ENCODE assay signal across 7 cellular contexts in the genomic region with DNA sequence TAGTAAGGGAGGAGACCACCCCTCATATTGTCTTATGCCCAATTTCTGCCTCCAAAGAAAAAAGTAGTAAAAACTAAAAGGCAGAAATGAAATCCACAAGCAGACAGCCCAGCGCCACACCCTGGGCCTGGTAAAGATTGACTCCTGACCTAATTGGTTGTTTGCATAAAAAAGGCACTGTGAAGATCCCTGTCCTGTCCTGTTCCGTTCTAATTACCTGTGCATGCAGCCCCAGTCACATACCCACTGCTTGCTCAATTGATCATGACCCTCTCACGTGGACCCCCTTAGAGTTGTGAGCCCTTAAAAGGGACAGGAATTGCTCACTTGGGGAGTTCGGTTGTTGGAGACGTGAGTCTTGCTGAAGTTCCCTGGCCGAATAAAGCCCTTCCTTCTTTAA. TPM values are rescaled to one million over a fixed set of nuclear protein-coding genes. Genes with fewer than 3 reads are reported as not detected.
DNase-seq lines count a peak whose midpoint lies in the region; ATAC-seq and TF ChIP-seq lines count a peak whose summit lies in the region.
"Not testable (repeated sequence)": the region's sequence is repeated elsewhere in the genome, so short reads cannot be mapped to it uniquely, and the experiment has no call there.

No MANE protein-coding gene starts in this region.

- not testable (repeated sequence) for H3T11ph ChIP-seq in H9 (ENCODE audit: low read length)

- H3K23ac ChIP-seq in H9 (ENCODE audit: insufficient read length, low read depth, low read length) = not testable (repeated sequence)

- H3K27ac Mint-ChIP-seq in H9 (peak overlapping the region; percentile 71 to 86 (median 74)), WTC11 (peak overlapping the region; percentile 42), natural killer cell (peak overlapping the region; percentile 100)
- H3K27ac Mint-ChIP-seq in activated T-helper 1 cell treated with anti-CD3 and anti-CD28 coated beads, Interleukin-12 subunit alpha, Interleukin-12 subunit beta, Interleukin-2, Interleukin-4 antibody, amounts not matched to agents 30 ng/mL and 10 ng/mL and 1 ng/mL, durations not matched to agents 14 hours and 24 hours and 36 hours = not testable (repeated sequence)
- peak overlapping the region; percentile 77 for H3K27ac Mint-ChIP-seq in stimulated activated naive B cell treated with anti-CD40 and anti-IgM and Interleukin-4, amounts not matched to agents 10 μg/mL and 1 μg/mL and 100 μg/mL, for 72 hours

- H3K4ac ChIP-seq in H9 (ENCODE audit: low read depth, low read length) = not testable (repeated sequence)

- H3K4me1 Mint-ChIP-seq in H9 (peaks cover 22 to 23% of the 10 kb centered on the region in 2 experiments), WTC11 (peaks cover 34% of the 10 kb centered on the region), natural killer cell (peaks cover 26% of the 10 kb centered on the region in 2 donors)
- peaks cover 28% of the 10 kb centered on the region for H3K4me1 Mint-ChIP-seq in activated T-helper 1 cell treated with anti-CD3 and anti-CD28 coated beads, Interleukin-12 subunit alpha, Interleukin-12 subunit beta, Interleukin-2, Interleukin-4 antibody, amounts not matched to agents 30 ng/mL and 10 ng/mL and 1 ng/mL, durations not matched to agents 14 hours and 24 hours and 36 hours (ENCODE audit: low read depth)
- H3K4me1 Mint-ChIP-seq in stimulated activated naive B cell treated with anti-CD40 and anti-IgM and Interleukin-4, amounts not matched to agents 10 μg/mL and 1 μg/mL and 100 μg/mL, for 72 hours = peaks cover 10 to 18% of the 10 kb centered on the region in 2 donors

- H3K9me3 ChIP-seq in H9 (ENCODE audit: control insufficient read depth, low read depth, low read length); breast epithelium; iPS-20b (ENCODE audit: insufficient read depth, low read depth, low read length): not testable (repeated sequence)

- H3K4me3 Mint-ChIP-seq in H9 = peak overlapping the region; percentile 6 to 65; a peak in 4 of 5 replicates
- H3K4me3 Mint-ChIP-seq in WTC11 = peak overlapping the region; percentile 97
- H3K4me3 Mint-ChIP-seq in activated T-helper 1 cell treated with anti-CD3 and anti-CD28 coated beads, Interleukin-12 subunit alpha, Interleukin-12 subunit beta, Interleukin-2, Interleukin-4 antibody, amounts not matched to agents 30 ng/mL and 10 ng/mL and 1 ng/mL, durations not matched to agents 14 hours and 24 hours and 36 hours = peak overlapping the region; percentile 45
- H3K4me3 Mint-ChIP-seq in natural killer cell; stimulated activated naive B cell treated with anti-CD40 and anti-IgM and Interleukin-4, amounts not matched to agents 10 μg/mL and 1 μg/mL and 100 μg/mL, for 72 hours: not testable (repeated sequence)

- H3K23me2 ChIP-seq in H9 (ENCODE audit: insufficient read length, low read depth, low read length, poor library complexity, severe bottlenecking) = peaks cover 11% of the 10 kb centered on the region

- POLR2A ChIA-PET in WTC11 (lab: Charles Lee) = not testable (repeated sequence)

- no CpG with 5 or more reads among the region's 6 CpGs for WGBS in H9 (ENCODE audit: extremely low coverage, insufficient read length, low lambda C conversion rate)

- not testable (repeated sequence) for H3K36me3 Mint-ChIP-seq in H9 (ENCODE audit: insufficient read depth in 1 of 3, low read depth in 3 of 3); WTC11; activated T-helper 1 cell treated with anti-CD3 and anti-CD28 coated beads, Interleukin-12 subunit alpha, Interleukin-12 subunit beta, Interleukin-2, Interleukin-4 antibody, amounts not matched to agents 30 ng/mL and 10 ng/mL and 1 ng/mL, durations not matched to agents 14 hours and 24 hours and 36 hours (ENCODE audit: low read depth); natural killer cell
- peaks cover 3 to 11% of the 10 kb centered on the region in 2 donors for H3K36me3 Mint-ChIP-seq in stimulated activated naive B cell treated with anti-CD40 and anti-IgM and Interleukin-4, amounts not matched to agents 10 μg/mL and 1 μg/mL and 100 μg/mL, for 72 hours

- H3K4me1 ChIP-seq in H9 (ENCODE audit: insufficient read depth, low read length) = not testable (repeated sequence)
- H3K4me1 ChIP-seq in breast epithelium = peaks cover 0 to 10% of the 10 kb centered on the region in 2 donors
- H3K4me1 ChIP-seq in iPS-20b (ENCODE audit: insufficient read depth, low read length) = peaks cover 15% of the 10 kb centered on the region; the same call in 1 of the 2 replicates

- not testable (repeated sequence) for H4K5ac ChIP-seq in H9 (ENCODE audit: insufficient read length, low read depth, low read length)

- H3K4me3 ChIP-seq in breast epithelium = not testable (repeated sequence)
- peak overlapping the region; percentile 96; the same call in 1 of the 2 replicates for H3K4me3 ChIP-seq in iPS-20b (ENCODE audit: low read length)

- H2BK20ac ChIP-seq in H9 (ENCODE audit: low read depth, low read length, poor library complexity, severe bottlenecking) = not testable (repeated sequence)

- H3K36me3 ChIP-seq in breast epithelium; iPS-20b (ENCODE audit: insufficient read depth, low read depth, low read length): not testable (repeated sequence)

- H2BK5ac ChIP-seq in H9 (ENCODE audit: insufficient read length, low read length) = not testable (repeated sequence)

- DNase-seq in H9 = peak; percentile 25
- not testable (repeated sequence) for DNase-seq in WTC11 (ENCODE audit: low spot score); activated T-helper 1 cell treated with anti-CD3 and anti-CD28 coated beads, Interleukin-12 subunit alpha, Interleukin-12 subunit beta, Interleukin-2, Interleukin-4 antibody, amounts not matched to agents 30 ng/mL and 10 ng/mL and 1 ng/mL, durations not matched to agents 14 hours and 24 hours and 36 hours (ENCODE audit: low spot score); breast epithelium (ENCODE audit: low spot score in 2 of 2); natural killer cell; stimulated activated naive B cell treated with anti-CD40 and anti-IgM and Interleukin-4, amounts not matched to agents 10 μg/mL and 1 μg/mL and 100 μg/mL, for 72 hours

- not testable (repeated sequence) for H3K27ac ChIP-seq in H9 (ENCODE audit: insufficient read length, low read depth, low read length); iPS-20b (ENCODE audit: low read length)
- H3K27ac ChIP-seq in breast epithelium = peak overlapping the region; percentile 93 to 99

- not testable (repeated sequence) for H4K20me1 ChIP-seq in H9 (ENCODE audit: control insufficient read depth, insufficient read depth, insufficient read length)

- not testable (repeated sequence) for H4K91ac ChIP-seq in H9 (ENCODE audit: insufficient read length, low read depth, low read length)

- not testable (repeated sequence) for H2AFZ ChIP-seq in H9 (ENCODE audit: low read length)

- not testable (repeated sequence) for H4K8ac ChIP-seq in H9 (replicated peaks; ENCODE audit: insufficient read length, low read depth, low read length)

- not testable (repeated sequence) for H2BK12ac ChIP-seq in H9 (ENCODE audit: insufficient read length, low read depth, low read length)

- H3K27me3 Mint-ChIP-seq in H9 (ENCODE audit: low read depth); WTC11 (ENCODE audit: low read depth); activated T-helper 1 cell treated with anti-CD3 and anti-CD28 coated beads, Interleukin-12 subunit alpha, Interleukin-12 subunit beta, Interleukin-2, Interleukin-4 antibody, amounts not matched to agents 30 ng/mL and 10 ng/mL and 1 ng/mL, durations not matched to agents 14 hours and 24 hours and 36 hours (ENCODE audit: insufficient read depth); natural killer cell (ENCODE audit: low read depth in 2 of 2); stimulated activated naive B cell treated with anti-CD40 and anti-IgM and Interleukin-4, amounts not matched to agents 10 μg/mL and 1 μg/mL and 100 μg/mL, for 72 hours: not testable (repeated sequence)

- H2AK5ac ChIP-seq in H9 (ENCODE audit: insufficient read length, low read length) = not testable (repeated sequence)

- ATAC-seq in WTC11; natural killer cell; stimulated activated naive B cell treated with anti-CD40 and anti-IgM and Interleukin-4, amounts not matched to agents 10 μg/mL and 1 μg/mL and 100 μg/mL, for 72 hours (replicated peaks): not testable (repeated sequence)

- not testable (repeated sequence) for H3K9me3 Mint-ChIP-seq in H9; WTC11; activated T-helper 1 cell treated with anti-CD3 and anti-CD28 coated beads, Interleukin-12 subunit alpha, Interleukin-12 subunit beta, Interleukin-2, Interleukin-4 antibody, amounts not matched to agents 30 ng/mL and 10 ng/mL and 1 ng/mL, durations not matched to agents 14 hours and 24 hours and 36 hours; natural killer cell; stimulated activated naive B cell treated with anti-CD40 and anti-IgM and Interleukin-4, amounts not matched to agents 10 μg/mL and 1 μg/mL and 100 μg/mL, for 72 hours

- H3K14ac ChIP-seq in H9 (ENCODE audit: insufficient read depth, low read length) = not testable (repeated sequence)

- CTCF ChIA-PET in WTC11 (lab: Charles Lee) = not testable (repeated sequence)

- not testable (repeated sequence) for TF ChIP-seq POLR2A in breast epithelium (IDR thresholded peaks at IDR 0.05)

- H3K18ac ChIP-seq in H9 (ENCODE audit: insufficient read length, low read depth, low read length) = not testable (repeated sequence)

- TF ChIP-seq CTCF in H9 (conservative IDR thresholded peaks at IDR 0.05); WTC11 (IDR thresholded peaks at IDR 0.05); breast epithelium (IDR thresholded peaks at IDR 0.05); natural killer cell (IDR thresholded peaks at IDR 0.05): not testable (repeated sequence)

- H3K79me2 ChIP-seq in H9 (ENCODE audit: insufficient read depth, low read length) = peaks cover 12% of the 10 kb centered on the region

- not testable (repeated sequence) for H3K56ac ChIP-seq in H9 (ENCODE audit: insufficient read length, low read depth, low read length)

- H3K79me1 ChIP-seq in H9 (ENCODE audit: insufficient read depth, low read depth, low read length, poor library complexity, severe bottlenecking) = not testable (repeated sequence)

- not testable (repeated sequence) for H3K27me3 ChIP-seq in H9 (ENCODE audit: insufficient read depth, low read length); breast epithelium; iPS-20b (ENCODE audit: insufficient read depth, low read length)

- H2BK15ac ChIP-seq in H9 (ENCODE audit: low read depth, low read length) = not testable (repeated sequence)

- intact Hi-C loops in activated T-helper 1 cell treated with anti-CD3 and anti-CD28 coated beads, Interleukin-12 subunit alpha, Interleukin-12 subunit beta, Interleukin-2, Interleukin-4 antibody, amounts not matched to agents 30 ng/mL and 10 ng/mL and 1 ng/mL, durations not matched to agents 14 hours and 24 hours and 36 hours (cut with micrococcal nuclease); breast epithelium (cut with DNase I; ENCODE audit: low total_unique reads): not testable (repeated sequence)
- intact Hi-C loops in natural killer cell (cut with micrococcal nuclease) = loop anchor here (5.0 to 10.0 kb wide), 2 partner anchors 259 to 1544 kb away; a partner anchor contains a TSS

- not testable (repeated sequence) for H3K9ac ChIP-seq in H9 (ENCODE audit: extremely low read depth, insufficient read length, low read length)
- H3K9ac ChIP-seq in iPS-20b (ENCODE audit: low read depth, low read length) = peak overlapping the region; percentile 91; the same call in 1 of the 2 replicates

- not testable (repeated sequence) for H3K4me2 ChIP-seq in H9 (ENCODE audit: insufficient read depth, insufficient read length, low read length)

- H2BK120ac ChIP-seq in H9 (ENCODE audit: low read depth, low read length, poor library complexity, severe bottlenecking) = not testable (repeated sequence)

RNA-seq across cellular contexts. Expression of a gene that starts 2.1 kb away (rescaled TPM):
- total RNA-seq in H9 (2021) = 25.5 and 27.1 TPM in 2 replicates
- 18.5 to 19.5 TPM (median 18.8 TPM) in 3 replicates for total RNA-seq in WTC11 (2021)
- total RNA-seq in activated T-helper 1 cell treated with anti-CD3 and anti-CD28 coated beads, Interleukin-12 subunit alpha, Interleukin-12 subunit beta, Interleukin-2, Interleukin-4 antibody, amounts not matched to agents 30 ng/mL and 10 ng/mL and 1 ng/mL, durations not matched to agents 14 hours and 24 hours and 36 hours = 58.9 and 62.6 TPM in 2 replicates
- total RNA-seq in breast epithelium = 10 to 100 TPM; 25.9 to 42.9 (median 33.2) TPM
- 10 to 100 TPM; 47.4 to 61.8 (median 56.3) TPM for total RNA-seq in natural killer cell

RNA-seq across cellular contexts. Expression of a gene that starts 13.5 kb away (rescaled TPM):
- total RNA-seq in H9 (2021) (13.0 and 17.0 TPM in 2 replicates), WTC11 (2021) (9.5 to 11.2 TPM (median 10.1 TPM) in 3 replicates), breast epithelium (10 to 100 TPM; 19.0 to 24.3 (median 19.9) TPM), natural killer cell (10 to 100 TPM; 45.1 to 56.6 (median 45.9) TPM)
- 10.6 and 12.6 TPM in 2 replicates for total RNA-seq in activated T-helper 1 cell treated with anti-CD3 and anti-CD28 coated beads, Interleukin-12 subunit alpha, Interleukin-12 subunit beta, Interleukin-2, Interleukin-4 antibody, amounts not matched to agents 30 ng/mL and 10 ng/mL and 1 ng/mL, durations not matched to agents 14 hours and 24 hours and 36 hours
